ENCODE assay signal across 8 cellular contexts in genomic region chr20:36460648-36461599, GRCh38.
DNase-seq lines count a peak whose midpoint lies in the region; ATAC-seq and TF ChIP-seq lines count a peak whose summit lies in the region.

No MANE protein-coding gene starts in this region.

- H4K20me1 ChIP-seq in neural cell (ENCODE audit: insufficient read depth): peaks cover 8% of the 10 kb centered on the region

- H3K36me3 ChIP-seq in RWPE2 (ENCODE audit: low read depth) (peaks cover 12% of the 10 kb centered on the region), neural cell (ENCODE audit: insufficient read depth, low read length) (no peaks in the 10 kb centered on the region)

- ATAC-seq in RWPE2 (ENCODE audit: low read depth): peak; percentile 41

- TF ChIP-seq CTCF in LNCaP clone FGC (IDR thresholded peaks at IDR 0.05; ENCODE audit: control insufficient read depth, extremely low read depth, insufficient read depth) (no peak), RWPE2 (IDR thresholded peaks at IDR 0.05; ENCODE audit: poor library complexity, severe bottlenecking) (peak; percentile 9), neural cell (IDR thresholded peaks at IDR 0.05; ENCODE audit: poor library complexity, severe bottlenecking) (peak; percentile 12)

- peak; percentile 95 for DNase-seq in ELF-1 (ENCODE audit: low read depth, low spot score)
- peak; percentile 73 for DNase-seq in H4 (ENCODE audit: low spot score)
- DNase-seq in LNCaP clone FGC (ENCODE audit: low read depth): peak; percentile 54
- peak; percentile 98 for DNase-seq in RWPE2 (ENCODE audit: low spot score)
- DNase-seq in activated effector memory CD4-positive, alpha-beta T cell treated with anti-CD3 and anti-CD28 coated beads, Interleukin-2, amount 50 U/mL, for 16 hours: peak; percentile 95
- DNase-seq in fibroblast of the conjunctiva (ENCODE audit: low read depth): peak; percentile 83

- no peaks in the 10 kb centered on the region for H3K27me3 Mint-ChIP-seq in stimulated activated naive CD8-positive, alpha-beta T cell treated with anti-CD3 and anti-CD28 coated beads, Interleukin-15, Interleukin-2, amounts not matched to agents 100 ng/mL and 50 ng/mL, for 24 hours

- TF ChIP-seq RAD21 in neural cell (conservative IDR thresholded peaks at IDR 0.05): no peak

- peak overlapping the region; percentile 59 for H3K9ac ChIP-seq in neural cell (ENCODE audit: low read length)

- H3K36me3 Mint-ChIP-seq in stimulated activated naive CD8-positive, alpha-beta T cell treated with anti-CD3 and anti-CD28 coated beads, Interleukin-15, Interleukin-2, amounts not matched to agents 100 ng/mL and 50 ng/mL, for 24 hours (ENCODE audit: low read depth): no peaks in the 10 kb centered on the region

- no peaks in the 10 kb centered on the region for H3K9me3 Mint-ChIP-seq in stimulated activated naive CD8-positive, alpha-beta T cell treated with anti-CD3 and anti-CD28 coated beads, Interleukin-15, Interleukin-2, amounts not matched to agents 100 ng/mL and 50 ng/mL, for 24 hours

- H3K79me2 ChIP-seq in neural cell (replicated peaks; ENCODE audit: insufficient read depth, low read length): peaks cover 43% of the 10 kb centered on the region

- TF ChIP-seq EP300 in neural cell (conservative IDR thresholded peaks at IDR 0.05; ENCODE audit: poor library complexity, severe bottlenecking): peak; percentile 35

- peaks cover 3% of the 10 kb centered on the region for H3F3A ChIP-seq in neural cell (ENCODE audit: insufficient read depth, low read length, poor library complexity, severe bottlenecking)

- no peaks in the 10 kb centered on the region for H3K27me3 ChIP-seq in RWPE2 (ENCODE audit: insufficient read depth, poor library complexity, severe bottlenecking)
- no peaks in the 10 kb centered on the region for H3K27me3 ChIP-seq in neural cell (ENCODE audit: insufficient read depth, low read depth, low read length)

- H3K9me2 ChIP-seq in neural cell (ENCODE audit: insufficient read depth, low read length): no peaks in the 10 kb centered on the region

- peaks cover 36% of the 10 kb centered on the region for H3K4me1 ChIP-seq in RWPE2 (ENCODE audit: insufficient read depth, poor library complexity, severe bottlenecking)

- H2AFZ ChIP-seq in neural cell (ENCODE audit: low read depth, low read length): peak overlapping the region; percentile 52

- H3K27ac ChIP-seq in RWPE2 (ENCODE audit: poor library complexity, severe bottlenecking): peak overlapping the region; percentile 80
- peak overlapping the region; percentile 82 for H3K27ac ChIP-seq in neural cell (ENCODE audit: low read length)

- peak overlapping the region; percentile 73 for H3K4me3 Mint-ChIP-seq in stimulated activated naive CD8-positive, alpha-beta T cell treated with anti-CD3 and anti-CD28 coated beads, Interleukin-15, Interleukin-2, amounts not matched to agents 100 ng/mL and 50 ng/mL, for 24 hours

- H3K4me3 ChIP-seq in LNCaP clone FGC (ENCODE audit: low read depth, low read length): peak overlapping the region; percentile 96
- H3K4me3 ChIP-seq in RWPE2 (ENCODE audit: severe bottlenecking): peak overlapping the region; percentile 73
- peak overlapping the region; percentile 45 for H3K4me3 ChIP-seq in neural cell (ENCODE audit: low read length)

- H3K27ac Mint-ChIP-seq in stimulated activated naive CD8-positive, alpha-beta T cell treated with anti-CD3 and anti-CD28 coated beads, Interleukin-15, Interleukin-2, amounts not matched to agents 100 ng/mL and 50 ng/mL, for 24 hours: peak overlapping the region; percentile 85

- peaks cover 50% of the 10 kb centered on the region for H3K4me1 Mint-ChIP-seq in stimulated activated naive CD8-positive, alpha-beta T cell treated with anti-CD3 and anti-CD28 coated beads, Interleukin-15, Interleukin-2, amounts not matched to agents 100 ng/mL and 50 ng/mL, for 24 hours (ENCODE audit: low read depth)

- H3K4me2 ChIP-seq in neural cell (ENCODE audit: low read length): no peak overlapping the region

- H3K9me3 ChIP-seq in RWPE2 (ENCODE audit: severe bottlenecking): no peaks in the 10 kb centered on the region
- no peaks in the 10 kb centered on the region for H3K9me3 ChIP-seq in neural cell (ENCODE audit: low read length)

TF ChIP-seq in neural cell, 6 proteins besides CTCF, POLR2A, EP300 and RAD21:
- TF ChIP-seq EZH2 (IDR thresholded peaks at IDR 0.05; ENCODE audit: borderline replicate concordance, insufficient read depth, low read length, poor library complexity, severe bottlenecking) (no peak), MXI1 (conservative IDR thresholded peaks at IDR 0.05; ENCODE audit: poor library complexity, severe bottlenecking) (peak; percentile 20), POLR2AphosphoS5 (IDR thresholded peaks at IDR 0.05) (peak; percentile 88), TAF1 (IDR thresholded peaks at IDR 0.05; ENCODE audit: low read depth) (peak; percentile 37), SMC3 (conservative IDR thresholded peaks at IDR 0.05; ENCODE audit: poor library complexity) (no peak), REST (IDR thresholded peaks at IDR 0.05; ENCODE audit: borderline replicate concordance) (peak; percentile 34)

Comparison
In these comparisons a context has a peak if more than half of its experiments do, and no peak if none do; other contexts are left out.
1. Peak in every context shown above with its lines: DNase-seq, ATAC-seq, H3K4me3 ChIP-seq and H3K27ac ChIP-seq.
2. H3K4me3 ChIP-seq: peak in every context shown above with its lines; median percentile 96 in LNCaP clone FGC; 73 in RWPE2; 45 in neural cell.